In the genomic region with DNA sequence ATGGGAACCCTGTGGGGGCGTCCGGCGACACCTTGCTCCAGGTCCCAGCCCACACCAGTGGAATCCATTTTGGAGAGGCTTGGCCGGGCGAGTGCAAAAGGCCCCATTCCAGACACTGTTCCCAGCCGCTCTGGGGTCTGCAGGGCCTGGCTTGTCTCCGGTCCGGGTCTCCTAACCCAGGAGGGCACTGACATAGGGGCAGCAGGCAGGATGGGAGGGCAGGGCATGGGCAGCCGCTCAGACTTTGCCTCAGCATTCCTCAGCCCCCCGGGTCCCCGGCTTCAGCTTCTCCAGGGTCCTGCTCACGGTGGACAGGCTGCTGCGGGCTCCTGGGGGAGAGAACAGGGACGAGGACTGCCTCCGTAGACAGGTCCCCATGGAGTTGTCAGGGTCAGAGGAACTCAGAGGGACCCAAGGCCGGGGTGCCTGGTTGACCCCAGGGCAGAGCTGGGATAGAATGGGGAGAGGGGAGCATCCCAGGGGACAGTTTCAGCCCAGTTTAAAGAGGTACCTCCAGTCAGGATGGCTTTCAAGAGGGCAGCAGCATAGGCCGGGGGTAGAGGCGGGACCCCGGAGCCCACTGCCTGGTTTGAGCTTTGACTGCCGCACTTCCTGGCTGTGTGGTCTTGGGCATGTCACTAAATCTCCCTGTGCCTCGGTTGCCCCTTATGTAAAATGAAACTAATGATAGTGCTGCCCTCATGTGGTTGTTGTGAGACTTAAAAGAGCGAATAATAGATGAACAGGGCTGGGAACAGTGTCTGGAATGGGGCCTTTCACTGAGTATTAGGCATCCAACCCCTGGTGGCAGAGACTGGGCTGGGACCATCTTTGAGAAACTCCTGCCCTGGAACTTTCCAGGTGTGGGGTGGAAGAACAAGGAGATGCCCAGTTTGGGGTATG, we compare ENCODE assay signal across 8 cellular contexts. TPM values are rescaled to one million over a fixed set of nuclear protein-coding genes. Genes with fewer than 3 reads are reported as not detected.
DNase-seq lines count a peak whose midpoint lies in the region; ATAC-seq, FAIRE-seq and TF ChIP-seq lines count a peak whose summit lies in the region.

No MANE protein-coding gene starts in this region.

- no peak overlapping the region for H3K27ac ChIP-seq in brain microvascular endothelial cell
- H3K27ac ChIP-seq in HepG2 (ENCODE audit: extremely low read length, insufficient read depth, low read length): no peak overlapping the region

- DNase-seq in Right ventricle myocardium inferior (ENCODE audit: missing footprints) (peak; percentile 32), cardiac septum (ENCODE audit: low spot score) (no peak), NCI-H345 (lab: John Stamatoyannopoulos, UW) (peak; percentile 15), brain microvascular endothelial cell (peak; percentile 47), HepG2 (ENCODE audit: low spot score) (peak; percentile 52), endothelial cell (ENCODE audit: low spot score) (no peak)
- DNase-seq in stimulated activated CD4-positive, alpha-beta T cell treated with anti-CD3 and anti-CD28 coated beads, Interleukin-2, amount 100 ng/mL, for 24 hours: no peak

- peaks cover 21% of the 10 kb centered on the region for H3K4me1 Mint-ChIP-seq in endothelial cell (ENCODE audit: unreplicated experiment)

- H3K9ac ChIP-seq in HepG2 (ENCODE audit: insufficient read depth, low read depth, low read length): peak overlapping the region; percentile 34

- ATAC-seq in Right ventricle myocardium inferior (no peak), HepG2 (peak; percentile 64), GM21390 (IDR thresholded peaks at IDR 0.05; ENCODE audit: unreplicated experiment) (no peak)

- in situ Hi-C loops in brain microvascular endothelial cell (cut with HindIII; ENCODE audit: low pct_ligation_motif_present, low sequenced_read_pairs): no loop called here
- in situ Hi-C loops in HepG2 (cut with HindIII; ENCODE audit: extremely low pct_ligation_motif_present, low pct_unique_long_range_greater_than_20kb): no loop called here

- peaks cover under 1% of the 10 kb centered on the region for H3K36me3 Mint-ChIP-seq in endothelial cell (ENCODE audit: low read depth, unreplicated experiment)

- H3K4me2 ChIP-seq in HepG2 (ENCODE audit: low read depth, low read length): peak overlapping the region; percentile 79

- H3K79me2 ChIP-seq in HepG2 (ENCODE audit: insufficient read depth, low read length): no peaks in the 10 kb centered on the region

- no peaks in the 10 kb centered on the region for H3K9me3 Mint-ChIP-seq in endothelial cell (ENCODE audit: unreplicated experiment)

- peaks cover 4% of the 10 kb centered on the region; the same call in 1 of the 2 replicates for H3K4me1 ChIP-seq in HepG2 (ENCODE audit: insufficient read depth, low read length)

- H3K27ac Mint-ChIP-seq in endothelial cell (ENCODE audit: unreplicated experiment): no peak overlapping the region

- no peak for TF ChIP-seq POLR2A in HepG2 (IDR thresholded peaks at IDR 0.05; ENCODE audit: insufficient read depth in 1 of 2, low read depth in 2 of 2, low read length in 2 of 2)

- no peak overlapping the region for H3K4me3 ChIP-seq in brain microvascular endothelial cell (ENCODE audit: low read depth, low read length)
- H3K4me3 ChIP-seq in HepG2 (replicated peaks in 1 of 3; ENCODE audit: insufficient read depth in 1 of 3, low read depth in 2 of 3, low read length in 3 of 3): peak overlapping the region; percentile 28 to 67 (median 37); a peak in 5 of 6 replicates

- CTCF ChIA-PET in HepG2 (lab: Yijun Ruan, JAX; ENCODE audit: low intra/inter-chr PET ratio, low total read pairs): interaction anchor here (1.2 kb wide), 1 partner anchor 101 kb away, joined by 3 read pairs; no protein-coding TSS in a partner anchor

- POLR2A ChIA-PET in HepG2 (lab: Yijun Ruan, JAX): no interaction called here

- TF ChIP-seq EP300 in HepG2 (IDR thresholded peaks at IDR 0.05; ENCODE audit: low read depth in 2 of 2, low read length in 2 of 2): no peak
- no peak for TF ChIP-seq EP300 in HepG2 (CRISPR knock-in tag; IDR thresholded peaks at IDR 0.05; ENCODE audit: borderline replicate concordance)

- H3K27me3 ChIP-seq in brain microvascular endothelial cell (replicated peaks) (peaks cover 36% of the 10 kb centered on the region), HepG2 (ENCODE audit: control insufficient read depth in 1 of 2, insufficient read depth in 2 of 2, low read length in 2 of 2) (peaks cover 6 to 67% of the 10 kb centered on the region in 2 experiments; a peak in 4 of 5 replicates)

- 21% methylated on average over 16 of the region's 22 CpGs for WGBS in HepG2 (ENCODE audit: low lambda C conversion rate)

- H4K20me1 ChIP-seq in HepG2 (ENCODE audit: insufficient read depth, low read length): peaks cover 2% of the 10 kb centered on the region; the same call in 1 of the 2 replicates

- intact Hi-C loops in Right ventricle myocardium inferior (cut with DNase I): no loop called here
- intact Hi-C loops in cardiac septum (cut with DNase I): loop anchor here (5.0 kb wide), 1 partner anchor 175 kb away; no protein-coding TSS in a partner anchor
- intact Hi-C loops in HepG2 (cut with micrococcal nuclease; ENCODE audit: unreplicated experiment): no loop called here

- no peaks in the 10 kb centered on the region for H3K9me3 ChIP-seq in HepG2 (ENCODE audit: low read length)

- no TSS peak for BruUV-seq in HepG2 (replicated peaks; lab: Mats Ljungman, UMichigan)

- no peak overlapping the region for H3K4me3 Mint-ChIP-seq in endothelial cell (ENCODE audit: unreplicated experiment)

- peaks cover 17% of the 10 kb centered on the region for H3K27me3 Mint-ChIP-seq in endothelial cell (ENCODE audit: unreplicated experiment)

- no peaks in the 10 kb centered on the region for H3K36me3 ChIP-seq in brain microvascular endothelial cell (replicated peaks)
- no peaks in the 10 kb centered on the region for H3K36me3 ChIP-seq in HepG2 (replicated peaks in 1 of 2; ENCODE audit: control insufficient read depth in 1 of 2, insufficient read depth in 2 of 2, low read length in 2 of 2)

- TF ChIP-seq CTCF in brain microvascular endothelial cell (IDR thresholded peaks at IDR 0.05; ENCODE audit: low read depth, low read length, missing control alignments) (peak; percentile 59), HepG2 (CRISPR knock-in tag; IDR thresholded peaks at IDR 0.05) (peak; percentile 63), endothelial cell (IDR thresholded peaks at IDR 0.05; ENCODE audit: unreplicated experiment) (no peak)

- peak overlapping the region; percentile 15 for H2AFZ ChIP-seq in HepG2 (ENCODE audit: low read length)

- FAIRE-seq in HepG2 (lab: Jason Lieb, UNC): peak; percentile 47

- TF ChIP-seq RAD21 in HepG2 (CRISPR knock-in tag; IDR thresholded peaks at IDR 0.05): no peak

RNA-seq across cellular contexts. Expression of a gene that starts 3.7 kb away (rescaled TPM):
- not detected for total RNA-seq in Right ventricle myocardium inferior
- not detected for total RNA-seq in cardiac septum
- not detected in 2 replicates for total RNA-seq in HepG2 (2016; rRNA removed; fragmentation: Illumina TruSeq; extraction: Trizol)
- not detected in 2 replicates for total RNA-seq in HepG2 (2016; cell fraction: cytosol; rRNA removed; fragmentation: Illumina TruSeq; extraction: Trizol; ENCODE audit: low read depth)
- total RNA-seq in HepG2 (2016; cell fraction: insoluble cytoplasmic fraction; rRNA removed; fragmentation: Illumina TruSeq; extraction: Trizol): not detected in 2 replicates
- not detected in 2 replicates for total RNA-seq in HepG2 (2016; cell fraction: membrane; rRNA removed; fragmentation: Illumina TruSeq; extraction: Trizol)
- total RNA-seq in HepG2 (2016; cell fraction: nucleus; rRNA removed; fragmentation: Illumina TruSeq; extraction: Trizol): not detected in 2 replicates
- polyA plus RNA-seq in HepG2 (2011; rRNA removed): not detected in 2 replicates
- not detected in 2 replicates for polyA plus RNA-seq in HepG2 (2011; cell fraction: cytosol; rRNA removed)
- polyA plus RNA-seq in HepG2 (2011; cell fraction: nucleus; rRNA removed): not detected in 2 replicates
- not detected in 2 replicates for polyA plus RNA-seq in HepG2 (2012)
- polyA plus RNA-seq in HepG2 (2016; cell fraction: cytosol; fragmentation: Illumina TruSeq; extraction: Trizol; ENCODE audit: low read depth): not detected in 2 replicates
- not detected in 2 replicates for polyA plus RNA-seq in HepG2 (2016; cell fraction: insoluble cytoplasmic fraction; fragmentation: Illumina TruSeq; extraction: Trizol; ENCODE audit: low read depth)
- polyA plus RNA-seq in HepG2 (2016; cell fraction: membrane; fragmentation: Illumina TruSeq; extraction: Trizol; ENCODE audit: low read depth): not detected in 2 replicates
- polyA plus RNA-seq in HepG2 (2016; cell fraction: nucleus; fragmentation: Illumina TruSeq; extraction: Trizol; ENCODE audit: insufficient read depth, low read depth): not detected in 2 replicates
- not detected in 2 replicates for polyA minus RNA-seq in HepG2 (2011; rRNA and poly(A)+ RNA removed; ENCODE audit: low replicate concordance)
- polyA minus RNA-seq in HepG2 (2011; cell fraction: cytosol; rRNA and poly(A)+ RNA removed): not detected in 2 replicates
- not detected in 2 replicates for polyA minus RNA-seq in HepG2 (2011; cell fraction: nucleus; rRNA and poly(A)+ RNA removed)
- total RNA-seq in endothelial cell (ENCODE audit: unreplicated experiment): not detected

RNA-seq across cellular contexts. Expression of a gene that starts 56.3 kb away (rescaled TPM):
- total RNA-seq in Right ventricle myocardium inferior (39.8 TPM), cardiac septum (38.2 TPM), HepG2 (2016; rRNA removed; fragmentation: Illumina TruSeq; extraction: Trizol) (14.7 and 18.5 TPM in 2 replicates), endothelial cell (ENCODE audit: unreplicated experiment) (57.9 TPM)
- 10.5 and 13.8 TPM in 2 replicates for total RNA-seq in HepG2 (2016; cell fraction: cytosol; rRNA removed; fragmentation: Illumina TruSeq; extraction: Trizol; ENCODE audit: low read depth)
- 14.4 and 19.1 TPM in 2 replicates for total RNA-seq in HepG2 (2016; cell fraction: insoluble cytoplasmic fraction; rRNA removed; fragmentation: Illumina TruSeq; extraction: Trizol)
- total RNA-seq in HepG2 (2016; cell fraction: membrane; rRNA removed; fragmentation: Illumina TruSeq; extraction: Trizol): 13.7 and 15.8 TPM in 2 replicates
- 21.2 and 21.4 TPM in 2 replicates for total RNA-seq in HepG2 (2016; cell fraction: nucleus; rRNA removed; fragmentation: Illumina TruSeq; extraction: Trizol)
- polyA plus RNA-seq in HepG2 (2011; rRNA removed): 24.1 and 25.6 TPM in 2 replicates
- 16.8 and 17.9 TPM in 2 replicates for polyA plus RNA-seq in HepG2 (2011; cell fraction: cytosol; rRNA removed)
- 84.8 and 85.6 TPM in 2 replicates for polyA plus RNA-seq in HepG2 (2011; cell fraction: nucleus; rRNA removed)
- 16.8 and 18.6 TPM in 2 replicates for polyA plus RNA-seq in HepG2 (2012)
- 16.7 and 21.4 TPM in 2 replicates for polyA plus RNA-seq in HepG2 (2016; cell fraction: cytosol; fragmentation: Illumina TruSeq; extraction: Trizol; ENCODE audit: low read depth)
- polyA plus RNA-seq in HepG2 (2016; cell fraction: insoluble cytoplasmic fraction; fragmentation: Illumina TruSeq; extraction: Trizol; ENCODE audit: low read depth): 20.0 and 23.4 TPM in 2 replicates
- polyA plus RNA-seq in HepG2 (2016; cell fraction: membrane; fragmentation: Illumina TruSeq; extraction: Trizol; ENCODE audit: low read depth): 14.8 and 17.5 TPM in 2 replicates
- polyA plus RNA-seq in HepG2 (2016; cell fraction: nucleus; fragmentation: Illumina TruSeq; extraction: Trizol; ENCODE audit: insufficient read depth, low read depth): 65.1 and 68.0 TPM in 2 replicates
- 29.1 and 38.2 TPM in 2 replicates for polyA minus RNA-seq in HepG2 (2011; rRNA and poly(A)+ RNA removed; ENCODE audit: low replicate concordance)
- polyA minus RNA-seq in HepG2 (2011; cell fraction: cytosol; rRNA and poly(A)+ RNA removed): 10.8 and 13.0 TPM in 2 replicates
- polyA minus RNA-seq in HepG2 (2011; cell fraction: nucleus; rRNA and poly(A)+ RNA removed): 36.7 and 41.2 TPM in 2 replicates

RNA-seq across cellular contexts. Expression of a gene that starts 58.1 kb away (rescaled TPM):
- not detected for total RNA-seq in Right ventricle myocardium inferior
- not detected for total RNA-seq in cardiac septum
- not detected in 2 replicates for total RNA-seq in HepG2 (2016; rRNA removed; fragmentation: Illumina TruSeq; extraction: Trizol)
- total RNA-seq in HepG2 (2016; cell fraction: cytosol; rRNA removed; fragmentation: Illumina TruSeq; extraction: Trizol; ENCODE audit: low read depth): not detected in 2 replicates
- not detected in 2 replicates for total RNA-seq in HepG2 (2016; cell fraction: insoluble cytoplasmic fraction; rRNA removed; fragmentation: Illumina TruSeq; extraction: Trizol)
- not detected in 2 replicates for total RNA-seq in HepG2 (2016; cell fraction: membrane; rRNA removed; fragmentation: Illumina TruSeq; extraction: Trizol)
- total RNA-seq in HepG2 (2016; cell fraction: nucleus; rRNA removed; fragmentation: Illumina TruSeq; extraction: Trizol): not detected in 2 replicates
- polyA plus RNA-seq in HepG2 (2011; rRNA removed): not detected in 2 replicates
- not detected in 2 replicates for polyA plus RNA-seq in HepG2 (2011; cell fraction: cytosol; rRNA removed)
- not detected in 2 replicates for polyA plus RNA-seq in HepG2 (2011; cell fraction: nucleus; rRNA removed)
- polyA plus RNA-seq in HepG2 (2012): not detected in 2 replicates
- not detected in 2 replicates for polyA plus RNA-seq in HepG2 (2016; cell fraction: cytosol; fragmentation: Illumina TruSeq; extraction: Trizol; ENCODE audit: low read depth)
- polyA plus RNA-seq in HepG2 (2016; cell fraction: insoluble cytoplasmic fraction; fragmentation: Illumina TruSeq; extraction: Trizol; ENCODE audit: low read depth): not detected in 2 replicates
- not detected in 2 replicates for polyA plus RNA-seq in HepG2 (2016; cell fraction: membrane; fragmentation: Illumina TruSeq; extraction: Trizol; ENCODE audit: low read depth)
- not detected in 2 replicates for polyA plus RNA-seq in HepG2 (2016; cell fraction: nucleus; fragmentation: Illumina TruSeq; extraction: Trizol; ENCODE audit: insufficient read depth, low read depth)
- polyA minus RNA-seq in HepG2 (2011; rRNA and poly(A)+ RNA removed; ENCODE audit: low replicate concordance): 1.9 TPM in 1 of 2 replicates, not detected in the other
- not detected in 2 replicates for polyA minus RNA-seq in HepG2 (2011; cell fraction: cytosol; rRNA and poly(A)+ RNA removed)
- polyA minus RNA-seq in HepG2 (2011; cell fraction: nucleus; rRNA and poly(A)+ RNA removed): not detected in 2 replicates
- total RNA-seq in endothelial cell (ENCODE audit: unreplicated experiment): not detected

Comparison
In these comparisons a context has a peak if more than half of its experiments do, and no peak if none do; other contexts are left out.
1. DNase-seq: peak in Right ventricle myocardium inferior (single experiment), NCI-H345 (single experiment), brain microvascular endothelial cell (single experiment) and HepG2 (single experiment); none in cardiac septum (single experiment), stimulated activated CD4-positive, alpha-beta T cell treated with anti-CD3 and anti-CD28 coated beads, Interleukin-2, amount 100 ng/mL, for 24 hours (0 of 2) and endothelial cell (single experiment).